Comparison of ENCODE assay signal across 17 cellular contexts in genomic region chr4:79325864-79326328, GRCh38. TPM values are rescaled to one million over a fixed set of nuclear protein-coding genes. Genes with fewer than 3 reads are reported as not detected.
DNase-seq lines count a peak whose midpoint lies in the region; ATAC-seq and TF ChIP-seq lines count a peak whose summit lies in the region.
"Had no signal": no experiment of that assay in that cellular context is flagged by ENCODE, and none has a peak within 500 bp of the region (broad histone marks: within the 10 kb centered on the region; RNA-seq: fewer than 3 reads in every experiment).

Gene NAA11, minus strand, starts transcription at chr4:79326061. Its CDS starts 184 bp downstream, at chr4:79325877.

- H2BK20ac ChIP-seq in H9 (ENCODE audit: low read depth, low read length, poor library complexity, severe bottlenecking), result no peak within 1 kb of the TSS

- no peak within 1 kb of the TSS for H3K9ac ChIP-seq in DND-41 (ENCODE audit: low read depth, low read length)
- no peak within 1 kb of the TSS for H3K9ac ChIP-seq in H9 (ENCODE audit: extremely low read depth, insufficient read length, low read length)
- H3K9ac ChIP-seq: BLaER1 treated with 17β-estradiol and CSF1 and Interleukin-3, amounts not matched to agents 10 nM and 100 nM had no signal

- no peak within 1 kb of the TSS for H3T11ph ChIP-seq in H9 (ENCODE audit: low read length)

- no peak for TF ChIP-seq CTCF in DND-41 (IDR thresholded peaks at IDR 0.05; ENCODE audit: borderline replicate concordance, extremely low read depth, low read length, poor library complexity, severe bottlenecking)
- TF ChIP-seq CTCF in neural crest cell (conservative IDR thresholded peaks at IDR 0.05), result no peak
- no peak for TF ChIP-seq CTCF in chondrocyte (IDR thresholded peaks at IDR 0.05)
- no peak for TF ChIP-seq CTCF in nephron progenitor cell (IDR thresholded peaks at IDR 0.05)
- no peak for TF ChIP-seq CTCF in H9 (conservative IDR thresholded peaks at IDR 0.05)

- H2BK12ac ChIP-seq in H9 (ENCODE audit: insufficient read length, low read depth, low read length), result no peak within 1 kb of the TSS

- WGBS in H9 (ENCODE audit: extremely low coverage, insufficient read length, low lambda C conversion rate), result no CpG with 5 or more reads among the region's 19 CpGs

- H2BK5ac ChIP-seq in H9 (ENCODE audit: insufficient read length, low read length), result no peak within 1 kb of the TSS

- H3K27me3 Mint-ChIP-seq in neural crest cell (ENCODE audit: low read depth), result no peaks in the 10 kb centered on the region
- H3K27me3 Mint-ChIP-seq in chondrocyte (ENCODE audit: low read depth), result no peaks in the 10 kb centered on the region
- H3K27me3 Mint-ChIP-seq in nephron progenitor cell (ENCODE audit: low read depth, poor library complexity), result peaks cover 4% of the 10 kb centered on the region
- no peaks in the 10 kb centered on the region for H3K27me3 Mint-ChIP-seq in H9 (ENCODE audit: low read depth)
- H3K27me3 Mint-ChIP-seq: CD4-positive, CD25-positive, alpha-beta regulatory T cell had no signal

- H3K4me1 Mint-ChIP-seq in neural crest cell (no peaks in the 10 kb centered on the region), chondrocyte (ENCODE audit: low read depth) (no peaks in the 10 kb centered on the region), nephron progenitor cell (no peaks in the 10 kb centered on the region), H9 (no peaks in the 10 kb centered on the region)

- H3K18ac ChIP-seq in H9 (ENCODE audit: insufficient read length, low read depth, low read length), result no peak within 1 kb of the TSS

- H3K4me2 ChIP-seq in DND-41 (ENCODE audit: insufficient read depth, low read length), result no peak within 1 kb of the TSS
- no peak within 1 kb of the TSS for H3K4me2 ChIP-seq in H9 (ENCODE audit: insufficient read depth, insufficient read length, low read length)
- H3K4me2 ChIP-seq: BLaER1 treated with 17β-estradiol and CSF1 and Interleukin-3, amounts not matched to agents 10 nM and 100 nM had no signal

- no peak within 1 kb of the TSS for H3K56ac ChIP-seq in H9 (ENCODE audit: insufficient read length, low read depth, low read length)

- no peak within 1 kb of the TSS for H3K4ac ChIP-seq in H9 (ENCODE audit: low read depth, low read length)

- H2AFZ ChIP-seq in DND-41 (ENCODE audit: low read depth, low read length) (peak within 1 kb of the TSS; percentile 22; the same call in 1 of the 2 replicates), H9 (ENCODE audit: low read length) (no peak within 1 kb of the TSS)

- H3K4me3 Mint-ChIP-seq in neural crest cell (no peak within 1 kb of the TSS), chondrocyte (ENCODE audit: unreplicated experiment) (no peak within 1 kb of the TSS), nephron progenitor cell (no peak within 1 kb of the TSS), H9 (no peak within 1 kb of the TSS)
- H3K4me3 Mint-ChIP-seq: CD4-positive, CD25-positive, alpha-beta regulatory T cell had no signal

- H4K20me1 ChIP-seq in DND-41 (ENCODE audit: insufficient read depth, low read length) (no peaks in the 10 kb centered on the region), H9 (ENCODE audit: control insufficient read depth, insufficient read depth, insufficient read length) (no peaks in the 10 kb centered on the region)
- H4K20me1 ChIP-seq: BLaER1 treated with 17β-estradiol and CSF1 and Interleukin-3, amounts not matched to agents 10 nM and 100 nM had no signal

- DNase-seq in DND-41, result no peak
- peak; percentile 55 to 60 for DNase-seq in SHP77 (lab: John Stamatoyannopoulos, UW)
- DNase-seq in neural crest cell (ENCODE audit: low read depth, low spot score), result no peak
- no peak for DNase-seq in chondrocyte (ENCODE audit: low spot score)
- no peak for DNase-seq in nephron progenitor cell
- DNase-seq in activated T-cell treated with anti-CD3 and anti-CD28 coated beads, Interleukin-2, amount 50 U/mL, for 1 hour, result no peak
- DNase-seq in H9, result no peak
- DNase-seq: ACHN; CD4-positive, CD25-positive, alpha-beta regulatory T cell; DMS153; DMS79 treated with DMSO at 0.1 percent for 48 hours; GF-D8; KBM-7 had no signal

- H4K8ac ChIP-seq in H9 (replicated peaks; ENCODE audit: insufficient read length, low read depth, low read length), result no peak within 1 kb of the TSS

- ATAC-seq in DND-41 (ENCODE audit: insufficient read depth, low read depth), result no peak
- ATAC-seq: HCT116 had no signal

- H3K9me3 ChIP-seq in DND-41 (ENCODE audit: insufficient read depth, low read length, severe bottlenecking) (no peaks in the 10 kb centered on the region), H9 (ENCODE audit: control insufficient read depth, low read depth, low read length) (no peaks in the 10 kb centered on the region)

- H3K79me2 ChIP-seq in DND-41 (ENCODE audit: insufficient read depth, low read length), result no peaks in the 10 kb centered on the region
- H3K79me2 ChIP-seq in H9 (ENCODE audit: insufficient read depth, low read length), result no peaks in the 10 kb centered on the region

- H3K27ac Mint-ChIP-seq in neural crest cell (ENCODE audit: unreplicated experiment), result peak within 1 kb of the TSS; percentile 87
- H3K27ac Mint-ChIP-seq in chondrocyte (ENCODE audit: unreplicated experiment), result no peak within 1 kb of the TSS
- H3K27ac Mint-ChIP-seq in nephron progenitor cell, result no peak within 1 kb of the TSS
- peak within 1 kb of the TSS in 1 of 3 experiments; percentile 59; a peak in 1 of 7 replicates for H3K27ac Mint-ChIP-seq in H9
- H3K27ac Mint-ChIP-seq: CD4-positive, CD25-positive, alpha-beta regulatory T cell had no signal

- no peaks in the 10 kb centered on the region for H3K79me1 ChIP-seq in H9 (ENCODE audit: insufficient read depth, low read depth, low read length, poor library complexity, severe bottlenecking)

- H3K27me3 ChIP-seq in DND-41 (ENCODE audit: insufficient read depth, low read length, poor library complexity) (no peaks in the 10 kb centered on the region), H9 (ENCODE audit: insufficient read depth, low read length) (no peaks in the 10 kb centered on the region)
- H3K27me3 ChIP-seq: BLaER1 treated with 17β-estradiol and CSF1 and Interleukin-3, amounts not matched to agents 10 nM and 100 nM had no signal

- no peak within 1 kb of the TSS for H2AK5ac ChIP-seq in H9 (ENCODE audit: insufficient read length, low read length)

- no peak within 1 kb of the TSS for H3K14ac ChIP-seq in H9 (ENCODE audit: insufficient read depth, low read length)

- H2BK120ac ChIP-seq in H9 (ENCODE audit: low read depth, low read length, poor library complexity, severe bottlenecking), result no peak within 1 kb of the TSS

- no peak within 1 kb of the TSS for H3K23ac ChIP-seq in H9 (ENCODE audit: insufficient read length, low read depth, low read length)

- H3K27ac ChIP-seq in DND-41 (ENCODE audit: low read length) (no peak within 1 kb of the TSS), H9 (ENCODE audit: insufficient read length, low read depth, low read length) (no peak within 1 kb of the TSS)
- H3K27ac ChIP-seq: BLaER1 treated with 17β-estradiol and CSF1 and Interleukin-3, amounts not matched to agents 10 nM and 100 nM had no signal

- no peaks in the 10 kb centered on the region for H3K9me3 Mint-ChIP-seq in neural crest cell
- H3K9me3 Mint-ChIP-seq in chondrocyte (ENCODE audit: low read depth), result no peaks in the 10 kb centered on the region
- H3K9me3 Mint-ChIP-seq in nephron progenitor cell, result no peaks in the 10 kb centered on the region
- H3K9me3 Mint-ChIP-seq in H9, result no peaks in the 10 kb centered on the region; a peak in 1 of 5 replicates

- no peak within 1 kb of the TSS for H4K5ac ChIP-seq in H9 (ENCODE audit: insufficient read length, low read depth, low read length)

- H4K91ac ChIP-seq in H9 (ENCODE audit: insufficient read length, low read depth, low read length), result no peak within 1 kb of the TSS

- H3K23me2 ChIP-seq in H9 (ENCODE audit: insufficient read length, low read depth, low read length, poor library complexity, severe bottlenecking), result no peaks in the 10 kb centered on the region

- no peak within 1 kb of the TSS for H2BK15ac ChIP-seq in H9 (ENCODE audit: low read depth, low read length)

- H3K36me3 ChIP-seq in DND-41 (ENCODE audit: insufficient read depth, low read length), result no peaks in the 10 kb centered on the region
- H3K36me3 ChIP-seq: BLaER1 treated with 17β-estradiol and CSF1 and Interleukin-3, amounts not matched to agents 10 nM and 100 nM had no signal

- no peak within 1 kb of the TSS for H3K4me3 ChIP-seq in DND-41 (ENCODE audit: low read depth in 1 of 2, low read length in 2 of 2)
- H3K4me3 ChIP-seq: BLaER1 treated with 17β-estradiol and CSF1 and Interleukin-3, amounts not matched to agents 10 nM and 100 nM had no signal

- H3K36me3 Mint-ChIP-seq in neural crest cell (ENCODE audit: low read depth), result no peaks in the 10 kb centered on the region
- H3K36me3 Mint-ChIP-seq in chondrocyte (ENCODE audit: low read depth), result no peaks in the 10 kb centered on the region
- no peaks in the 10 kb centered on the region for H3K36me3 Mint-ChIP-seq in nephron progenitor cell (ENCODE audit: low read depth)
- no peaks in the 10 kb centered on the region for H3K36me3 Mint-ChIP-seq in H9 (ENCODE audit: insufficient read depth in 1 of 3, low read depth in 3 of 3)
- H3K36me3 Mint-ChIP-seq: CD4-positive, CD25-positive, alpha-beta regulatory T cell had no signal

- peaks cover 7% of the 10 kb centered on the region for H3K4me1 ChIP-seq in DND-41 (ENCODE audit: insufficient read depth, low read length)
- H3K4me1 ChIP-seq in H9 (ENCODE audit: insufficient read depth, low read length), result no peaks in the 10 kb centered on the region

RNA-seq across cellular contexts. Expression of gene NAA11, which starts in this region (rescaled TPM):
- total RNA-seq in neural crest cell (not detected in 2 replicates), chondrocyte (not detected in 3 replicates), H9 (2021) (not detected in 2 replicates)
- total RNA-seq: A172; CD4-positive, CD25-positive, alpha-beta regulatory T cell; H1 had no signal

Comparison
In these comparisons a context has a peak if more than half of its experiments do, and no peak if none do; other contexts are left out.
1. DNase-seq: peak in SHP77 (2 of 2); none in DND-41 (single experiment), neural crest cell (single experiment), chondrocyte (single experiment), nephron progenitor cell (single experiment), activated T-cell treated with anti-CD3 and anti-CD28 coated beads, Interleukin-2, amount 50 U/mL, for 1 hour (single experiment) and H9 (single experiment).